In genomic region chr2:42169869-42170465, GRCh38 we compare ENCODE assay signal across 1 cellular context.
TF ChIP-seq lines count a peak whose summit lies in the region.

No MANE protein-coding gene starts in this region.

TF ChIP-seq in H1, 55 proteins besides CTCF, POLR2A, EP300 and RAD21:
- TF ChIP-seq POLR2AphosphoS5 (IDR thresholded peaks at IDR 0.05; ENCODE audit: low read depth, low read length), result no peak
- TF ChIP-seq ASH2L (IDR thresholded peaks at IDR 0.05; ENCODE audit: low read length), result peak; percentile 85
- no peak for TF ChIP-seq PHF8 (conservative IDR thresholded peaks at IDR 0.05; ENCODE audit: low read depth, low read length)
- TF ChIP-seq RXRA (IDR thresholded peaks at IDR 0.05; ENCODE audit: insufficient read depth, low read depth, low read length), result no peak
- no peak for TF ChIP-seq CTBP2 (IDR thresholded peaks at IDR 0.05; ENCODE audit: borderline replicate concordance, insufficient read depth, insufficient read length, low read length)
- TF ChIP-seq KDM4A (IDR thresholded peaks at IDR 0.05; ENCODE audit: low read depth, low read length, severe bottlenecking), result peak; percentile 20
- no peak for TF ChIP-seq CBX8 (IDR thresholded peaks at IDR 0.05; ENCODE audit: borderline replicate concordance, low read depth, low read length)
